Comparison of ENCODE assay signal across 1 cellular context in the genomic region with DNA sequence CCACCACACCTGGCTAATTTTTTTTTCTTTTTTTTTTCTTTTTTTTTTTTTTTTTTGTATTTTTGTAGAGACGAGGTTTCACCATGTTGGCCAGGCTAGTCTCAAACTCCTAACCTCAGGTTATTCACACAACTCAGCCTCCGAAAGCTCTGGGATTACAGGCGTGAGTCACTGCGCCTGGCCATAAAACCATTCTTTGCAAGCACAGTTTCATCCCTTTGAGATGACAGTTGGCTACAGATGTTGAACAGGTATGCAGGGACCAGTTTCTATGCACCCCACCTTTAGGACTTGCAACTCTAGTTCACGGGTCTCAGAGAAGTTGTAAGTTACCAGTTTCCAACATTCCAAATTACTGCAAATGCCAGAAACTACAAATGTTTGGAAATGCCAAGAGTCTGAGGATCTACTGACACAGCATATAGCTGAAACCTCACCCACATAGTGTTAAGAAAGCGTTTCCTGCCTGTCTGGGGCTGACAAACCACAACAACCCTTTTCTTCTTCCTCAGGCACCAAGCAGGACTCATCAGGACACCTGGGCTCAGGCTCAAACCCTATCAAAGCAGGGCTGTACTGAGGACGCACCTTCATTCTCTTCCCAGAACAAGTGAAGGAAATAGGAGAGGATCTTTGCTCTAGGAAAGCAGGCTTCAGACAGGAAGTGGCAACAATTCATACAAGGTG.
TF ChIP-seq lines count a peak whose summit lies in the region.

No MANE protein-coding gene starts in this region.

TF ChIP-seq in HCT116, 20 proteins besides CTCF, POLR2A, EP300 and RAD21 (continued from another document):
- TF ChIP-seq CBX3 (IDR thresholded peaks at IDR 0.05; ENCODE audit: low read depth) (peak; percentile 21; the same call in 1 of the 2 replicates), EZH2phosphoT487 (IDR thresholded peaks at IDR 0.05; ENCODE audit: borderline replicate concordance) (no peak)
- TF ChIP-seq, protein P1, sequence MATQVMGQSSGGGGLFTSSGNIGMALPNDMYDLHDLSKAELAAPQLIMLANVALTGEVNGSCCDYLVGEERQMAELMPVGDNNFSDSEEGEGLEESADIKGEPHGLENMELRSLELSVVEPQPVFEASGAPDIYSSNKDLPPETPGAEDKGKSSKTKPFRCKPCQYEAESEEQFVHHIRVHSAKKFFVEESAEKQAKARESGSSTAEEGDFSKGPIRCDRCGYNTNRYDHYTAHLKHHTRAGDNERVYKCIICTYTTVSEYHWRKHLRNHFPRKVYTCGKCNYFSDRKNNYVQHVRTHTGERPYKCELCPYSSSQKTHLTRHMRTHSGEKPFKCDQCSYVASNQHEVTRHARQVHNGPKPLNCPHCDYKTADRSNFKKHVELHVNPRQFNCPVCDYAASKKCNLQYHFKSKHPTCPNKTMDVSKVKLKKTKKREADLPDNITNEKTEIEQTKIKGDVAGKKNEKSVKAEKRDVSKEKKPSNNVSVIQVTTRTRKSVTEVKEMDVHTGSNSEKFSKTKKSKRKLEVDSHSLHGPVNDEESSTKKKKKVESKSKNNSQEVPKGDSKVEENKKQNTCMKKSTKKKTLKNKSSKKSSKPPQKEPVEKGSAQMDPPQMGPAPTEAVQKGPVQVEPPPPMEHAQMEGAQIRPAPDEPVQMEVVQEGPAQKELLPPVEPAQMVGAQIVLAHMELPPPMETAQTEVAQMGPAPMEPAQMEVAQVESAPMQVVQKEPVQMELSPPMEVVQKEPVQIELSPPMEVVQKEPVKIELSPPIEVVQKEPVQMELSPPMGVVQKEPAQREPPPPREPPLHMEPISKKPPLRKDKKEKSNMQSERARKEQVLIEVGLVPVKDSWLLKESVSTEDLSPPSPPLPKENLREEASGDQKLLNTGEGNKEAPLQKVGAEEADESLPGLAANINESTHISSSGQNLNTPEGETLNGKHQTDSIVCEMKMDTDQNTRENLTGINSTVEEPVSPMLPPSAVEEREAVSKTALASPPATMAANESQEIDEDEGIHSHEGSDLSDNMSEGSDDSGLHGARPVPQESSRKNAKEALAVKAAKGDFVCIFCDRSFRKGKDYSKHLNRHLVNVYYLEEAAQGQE (IDR thresholded peaks at IDR 0.05; ENCODE audit: low read depth), result no peak
TF ChIP-seq in HCT116: peak in this region for 4.
